ENCODE assay signal across 24 cellular contexts in genomic region chr17:44602970-44603369, GRCh38. TPM values are rescaled to one million over a fixed set of nuclear protein-coding genes. Genes with fewer than 3 reads are reported as not detected.
DNase-seq lines count a peak whose midpoint lies in the region; ATAC-seq, FAIRE-seq and TF ChIP-seq lines count a peak whose summit lies in the region.
"Had no signal": no experiment of that assay in that cellular context is flagged by ENCODE, and none has a peak within 500 bp of the region (broad histone marks: within the 10 kb centered on the region; RNA-seq: fewer than 3 reads in every experiment).

No MANE protein-coding gene starts in this region.

- no peaks in the 10 kb centered on the region for H3K36me3 Mint-ChIP-seq in activated CD8-positive, alpha-beta T cell treated with anti-CD3 and anti-CD28 coated beads for 36 hours (ENCODE audit: low read depth)
- H3K36me3 Mint-ChIP-seq: CD4-positive, alpha-beta memory T cell had no signal

- no peaks in the 10 kb centered on the region for H3K9me3 ChIP-seq in A549
- H3K9me3 ChIP-seq: Caco-2, HAP-1 had no signal

- peaks cover 50% of the 10 kb centered on the region for H3K4me1 ChIP-seq in A549
- H3K4me1 ChIP-seq: HAP-1 had no signal

- FAIRE-seq in A549 (lab: Jason Lieb, UNC) = no peak
- FAIRE-seq: GM12891 had no signal

- 0 out of 3 replicates have a peak overlapping the region, but pooled peaks have one; percentile 14 for H3K4me2 ChIP-seq in A549
- H3K4me2 ChIP-seq: GM23338 had no signal

- H3K27me3 Mint-ChIP-seq in activated CD8-positive, alpha-beta T cell treated with anti-CD3 and anti-CD28 coated beads for 36 hours = peaks cover 7% of the 10 kb centered on the region

- TF ChIP-seq CTCF in A549 (IDR thresholded peaks at IDR 0.05) = no peak
- peak; percentile 12 for TF ChIP-seq CTCF in GM12873 (IDR thresholded peaks at IDR 0.05; ENCODE audit: insufficient read depth, low read depth, low read length, missing control alignments)
- no peak for TF ChIP-seq CTCF in activated CD8-positive, alpha-beta T cell treated with anti-CD3 and anti-CD28 coated beads for 36 hours (IDR thresholded peaks at IDR 0.05)

- peak overlapping the region in 1 of 2 experiments; percentile 88; a peak in 3 of 6 replicates for H3K27ac ChIP-seq in A549

- in situ Hi-C loops in SK-MEL-5 (cut with HindIII; ENCODE audit: low pct_unique_long_range_greater_than_20kb, low sequenced_read_pairs) = no loop called here

- no peak for TF ChIP-seq EP300 in A549 (IDR thresholded peaks at IDR 0.05)

- CTCF ChIA-PET in A549 (lab: Yijun Ruan, JAX) = interaction anchor here (3.8 kb wide), 1 partner anchor 13 kb away, joined by 22 read pairs; no protein-coding TSS in a partner anchor
- CTCF ChIA-PET in activated CD8-positive, alpha-beta T cell treated with anti-CD3 and anti-CD28 coated beads for 36 hours (lab: Charles Lee) = no interaction called here

- H3K27ac Mint-ChIP-seq in activated CD8-positive, alpha-beta T cell treated with anti-CD3 and anti-CD28 coated beads for 36 hours = no peak overlapping the region
- H3K27ac Mint-ChIP-seq: CD4-positive, alpha-beta memory T cell; GM23338 had no signal

- DNase-seq in A549 (ENCODE audit: low read depth in 1 of 2, low spot score in 1 of 2) (no peak), SK-MEL-5 (ENCODE audit: low read depth, low spot score) (peak; percentile 39), islet precursor cell (peak; percentile 69)
- DNase-seq in activated CD8-positive, alpha-beta T cell treated with anti-CD3 and anti-CD28 coated beads for 36 hours = no peak
- DNase-seq: C1 segment of cervical spinal cord; Caco-2; CD4-positive, alpha-beta memory T cell; GDM1; NCI-H1048; NCI-H1694; NCI-H2029 treated with DMSO at 0.1 percent for 48 hours; NCI-H2171; NCI-H774; Right ventricle myocardium superior; RPMI8226; T-helper 1 cell had no signal

- H3K4me1 Mint-ChIP-seq in activated CD8-positive, alpha-beta T cell treated with anti-CD3 and anti-CD28 coated beads for 36 hours (ENCODE audit: low read depth) = no peaks in the 10 kb centered on the region
- H3K4me1 Mint-ChIP-seq: CD4-positive, alpha-beta memory T cell; IgD-negative memory B cell had no signal

- 88% methylated on average over 3 of the region's 3 CpGs for WGBS in A549 (ENCODE audit: missing lambda C conversion rate)

- intact Hi-C loops in activated CD8-positive, alpha-beta T cell treated with anti-CD3 and anti-CD28 coated beads for 36 hours (cut with micrococcal nuclease) = no loop called here

- H3K4me3 Mint-ChIP-seq in activated CD8-positive, alpha-beta T cell treated with anti-CD3 and anti-CD28 coated beads for 36 hours = no peak overlapping the region
- H3K4me3 Mint-ChIP-seq: CD4-positive, alpha-beta memory T cell; GM23338; IgD-negative memory B cell had no signal

- H3K9me3 Mint-ChIP-seq in activated CD8-positive, alpha-beta T cell treated with anti-CD3 and anti-CD28 coated beads for 36 hours = no peaks in the 10 kb centered on the region
- H3K9me3 Mint-ChIP-seq: CD4-positive, alpha-beta memory T cell; GM23338; IgD-negative memory B cell had no signal

- POLR2A ChIA-PET in A549 (lab: Yijun Ruan, JAX) = no interaction called here
- POLR2A ChIA-PET in activated CD8-positive, alpha-beta T cell treated with anti-CD3 and anti-CD28 coated beads for 36 hours (lab: Charles Lee) = no interaction called here

- no peak for TF ChIP-seq POLR2A in A549 (IDR thresholded peaks at IDR 0.05; ENCODE audit: low read length)

- ATAC-seq in A549 (no peak), GM21619 (IDR thresholded peaks at IDR 0.05; ENCODE audit: unreplicated experiment) (no peak), GM21825 (IDR thresholded peaks at IDR 0.05; ENCODE audit: unreplicated experiment) (no peak), GM18870 (IDR thresholded peaks at IDR 0.05; ENCODE audit: unreplicated experiment) (no peak)
- no peak for ATAC-seq in activated CD8-positive, alpha-beta T cell treated with anti-CD3 and anti-CD28 coated beads for 36 hours
- ATAC-seq: GM23338 had no signal

- no peak overlapping the region for H3K4me3 ChIP-seq in A549
- H3K4me3 ChIP-seq: GM23338, HAP-1 had no signal

- no peak for TF ChIP-seq RAD21 in A549 (conservative IDR thresholded peaks at IDR 0.05 in 1 of 2, IDR thresholded peaks at IDR 0.05 in 1 of 2)

TF ChIP-seq in A549, 52 proteins besides CTCF, POLR2A, EP300 and RAD21:
- TF ChIP-seq BHLHE40 (IDR thresholded peaks at IDR 0.05; ENCODE audit: low read depth, low read length) (no peak), NR3C1 (IDR thresholded peaks at IDR 0.05) (no peak), ZNF302 (CRISPR knock-in tag; IDR thresholded peaks at IDR 0.05) (no peak), KDM1A (IDR thresholded peaks at IDR 0.05; ENCODE audit: low read depth) (peak; percentile 82; the same call in 1 of the 2 replicates), FOSL2 (IDR thresholded peaks at IDR 0.05) (no peak), FOSL2 (CRISPR knock-in tag; IDR thresholded peaks at IDR 0.05) (no peak), ZC3H11A (IDR thresholded peaks at IDR 0.05) (no peak)

RNA-seq across cellular contexts. Expression of gene FZD2, which starts 45.7 kb away (rescaled TPM):
- polyA plus RNA-seq in A549 (2011; rRNA removed) = 25.8 and 26.9 TPM in 2 replicates
- polyA plus RNA-seq in A549 (2012; cell fraction: cytosol; rRNA removed) = 61.7 and 106 TPM in 2 replicates
- polyA plus RNA-seq in A549 (2012; cell fraction: nucleus; rRNA removed) = 144 and 234 TPM in 2 replicates
- polyA plus RNA-seq in A549 (2017; fragmentation: RNase III; extraction: RNeasy Plus Mini Kit Qiagen cat#74134 plus additional on column Dnase treatment) = 42.0 to 62.4 TPM (median 54.9 TPM) in 3 replicates
- polyA minus RNA-seq in A549 (2011; rRNA and poly(A)+ RNA removed) = 33.1 and 61.1 TPM in 2 replicates
- 0.55 TPM in 1 of 2 replicates, not detected in the other for total RNA-seq in SK-MEL-5 (2014; rRNA removed; shearing (Covaris generic))
- polyA plus RNA-seq in SK-MEL-5 (2015; cell fraction: cytosol; rRNA removed) = 1.7 and 2.3 TPM in 2 replicates
- polyA plus RNA-seq in SK-MEL-5 (2015; cell fraction: nucleus; rRNA removed) = 0.44 and 3.6 TPM in 2 replicates
- total RNA-seq in activated CD8-positive, alpha-beta T cell treated with anti-CD3 and anti-CD28 coated beads for 36 hours = under 1 TPM; 0.16 to 0.22 TPM
- total RNA-seq: CD4-positive, alpha-beta memory T cell had no signal
- polyA plus RNA-seq: CD4-positive, alpha-beta memory T cell; IgD-negative memory B cell had no signal

RNA-seq across cellular contexts. Expression of gene MEIOC, which starts 53.3 kb away (rescaled TPM):
- polyA plus RNA-seq in A549 (2011; rRNA removed) (18.0 and 18.2 TPM in 2 replicates), A549 (2017; fragmentation: RNase III; extraction: RNeasy Plus Mini Kit Qiagen cat#74134 plus additional on column Dnase treatment) (5.9 to 7.2 TPM (median 6.9 TPM) in 3 replicates)
- polyA plus RNA-seq in A549 (2012; cell fraction: cytosol; rRNA removed) = 3.3 and 4.1 TPM in 2 replicates
- 1.3 and 3.1 TPM in 2 replicates for polyA plus RNA-seq in A549 (2012; cell fraction: nucleus; rRNA removed)
- polyA minus RNA-seq in A549 (2011; rRNA and poly(A)+ RNA removed) = 2.8 and 8.5 TPM in 2 replicates
- total RNA-seq in SK-MEL-5 (2014; rRNA removed; shearing (Covaris generic)) = 0.11 and 0.16 TPM in 2 replicates
- polyA plus RNA-seq in SK-MEL-5 (2015; cell fraction: cytosol; rRNA removed) = 0.12 and 0.30 TPM in 2 replicates
- polyA plus RNA-seq in SK-MEL-5 (2015; cell fraction: nucleus; rRNA removed) = not detected in 2 replicates
- under 1 TPM; 0.16 to 0.25 TPM for total RNA-seq in activated CD8-positive, alpha-beta T cell treated with anti-CD3 and anti-CD28 coated beads for 36 hours
- total RNA-seq: Caco-2; CD4-positive, alpha-beta memory T cell; Right ventricle myocardium superior had no signal

Comparison
In these comparisons a context has a peak if more than half of its experiments do, and no peak if none do; other contexts are left out.
1. DNase-seq: peak in SK-MEL-5 (single experiment) and islet precursor cell (single experiment); none in A549 (0 of 2) and activated CD8-positive, alpha-beta T cell treated with anti-CD3 and anti-CD28 coated beads for 36 hours (single experiment).